In genomic region chr13:114128348-114128623, GRCh38 we compare ENCODE assay signal across 11 cellular contexts. TPM values are rescaled to one million over a fixed set of nuclear protein-coding genes. Genes with fewer than 3 reads are reported as not detected.
A peak's percentile ranks its signal among the peaks of the same experiment; 100 is the strongest.
DNase-seq lines count a peak whose midpoint lies in the region; ATAC-seq, FAIRE-seq and TF ChIP-seq lines count a peak whose summit lies in the region.
"Had no signal": no experiment of that assay in that cellular context is flagged by ENCODE, and none has a peak within 500 bp of the region (broad histone marks: within the 10 kb centered on the region; RNA-seq: fewer than 3 reads in every experiment).

No MANE protein-coding gene starts in this region.

- H3K4me3 Mint-ChIP-seq in astrocyte (ENCODE audit: unreplicated experiment): peak overlapping the region; percentile 57

- no peak for TF ChIP-seq CTCF in heart left ventricle (IDR thresholded peaks at IDR 0.05)
- TF ChIP-seq CTCF in astrocyte (IDR thresholded peaks at IDR 0.05; ENCODE audit: insufficient read depth, low read depth, low read length): no peak
- no peak for TF ChIP-seq CTCF in upper lobe of right lung (IDR thresholded peaks at IDR 0.05)

- peak overlapping the region; percentile 100 for H3K4me2 ChIP-seq in astrocyte (ENCODE audit: low read length)

- intact Hi-C loops in heart left ventricle (cut with DNase I) (loop anchor here in 1 of 10 donors (2.0 kb wide), 1 partner anchor 63 kb away; no protein-coding TSS in a partner anchor), right cardiac atrium (cut with DNase I) (loop anchor here in 1 of 4 donors (10.0 kb wide), 1 partner anchor 63 kb away; no protein-coding TSS in a partner anchor), upper lobe of right lung (cut with DNase I) (no loop called here)

- H3K9me3 Mint-ChIP-seq in astrocyte (ENCODE audit: unreplicated experiment): no peaks in the 10 kb centered on the region

- peaks cover 87% of the 10 kb centered on the region for H3K79me2 ChIP-seq in astrocyte (ENCODE audit: insufficient read depth, low read length)

- no peaks in the 10 kb centered on the region for H3K27me3 Mint-ChIP-seq in astrocyte (ENCODE audit: low read depth, unreplicated experiment)

- DNase-seq in heart left ventricle (no peak), right cardiac atrium (no peak), astrocyte (ENCODE audit: low read depth) (no peak), upper lobe of right lung (no peak), SW 1271 (lab: John Stamatoyannopoulos, UW) (no peak), putamen (ENCODE audit: low spot score) (no peak), caudate nucleus (lab: John Stamatoyannopoulos, UW) (no peak)
- DNase-seq: Caco-2, NCI-H1694 treated with DMSO at 0.1 percent for 48 hours had no signal

- H3K27me3 ChIP-seq in heart left ventricle (no peaks in the 10 kb centered on the region), right cardiac atrium (ENCODE audit: control insufficient read depth, insufficient read depth) (no peaks in the 10 kb centered on the region), astrocyte (ENCODE audit: insufficient read depth, low read length) (no peaks in the 10 kb centered on the region), mononuclear cell (ENCODE audit: insufficient read depth, low read length) (no peaks in the 10 kb centered on the region), upper lobe of right lung (no peaks in the 10 kb centered on the region)

- H3K4me1 ChIP-seq in heart left ventricle (peaks cover 0 to 76% (median 44%) of the 10 kb centered on the region in 12 donors), right cardiac atrium (ENCODE audit: control insufficient read depth, insufficient read depth, low read length) (peaks cover 16% of the 10 kb centered on the region), astrocyte (ENCODE audit: insufficient read depth, low read length) (peaks cover 57% of the 10 kb centered on the region), mononuclear cell (ENCODE audit: insufficient read depth, low read length) (peaks cover 73% of the 10 kb centered on the region), upper lobe of right lung (peaks cover 58% of the 10 kb centered on the region)

- H3K27ac Mint-ChIP-seq in astrocyte (ENCODE audit: unreplicated experiment): peak overlapping the region; percentile 94

- peaks cover 63% of the 10 kb centered on the region for H4K20me1 ChIP-seq in astrocyte (ENCODE audit: insufficient read depth, low read length)

- 51 to 68% (median 57%) methylated on average over 5 of the region's 5 CpGs for WGBS in heart left ventricle, 4 donors
- 70% methylated on average over 5 of the region's 5 CpGs for WGBS in right cardiac atrium

- H3K9ac ChIP-seq in astrocyte (ENCODE audit: low read length): peak overlapping the region; percentile 98

- H3K9me3 ChIP-seq in heart left ventricle (no peaks in the 10 kb centered on the region), right cardiac atrium (ENCODE audit: control insufficient read depth, low read length) (no peaks in the 10 kb centered on the region), astrocyte (ENCODE audit: insufficient read depth, low read depth, low read length) (no peaks in the 10 kb centered on the region), mononuclear cell (ENCODE audit: low read depth, low read length) (no peaks in the 10 kb centered on the region), upper lobe of right lung (no peaks in the 10 kb centered on the region)
- H3K9me3 ChIP-seq: Caco-2 had no signal

- peaks cover 10% of the 10 kb centered on the region for H3K36me3 Mint-ChIP-seq in astrocyte (ENCODE audit: low read depth, unreplicated experiment)

- peaks cover 0 to 4% (median 0%) of the 10 kb centered on the region in 9 donors for H3K36me3 ChIP-seq in heart left ventricle
- H3K36me3 ChIP-seq in astrocyte (ENCODE audit: insufficient read depth, low read length): no peaks in the 10 kb centered on the region
- no peaks in the 10 kb centered on the region for H3K36me3 ChIP-seq in upper lobe of right lung

- peak overlapping the region in 10 of 12 donors; percentile 8 to 93 (median 34) for H3K4me3 ChIP-seq in heart left ventricle
- no peak overlapping the region for H3K4me3 ChIP-seq in right cardiac atrium (ENCODE audit: low read length)
- H3K4me3 ChIP-seq in astrocyte (ENCODE audit: insufficient read depth, low read depth, low read length): peak overlapping the region; percentile 99
- H3K4me3 ChIP-seq in mononuclear cell (ENCODE audit: low read length): peak overlapping the region; percentile 21
- peak overlapping the region; percentile 29 for H3K4me3 ChIP-seq in upper lobe of right lung

- no peak for ATAC-seq in heart left ventricle
- ATAC-seq in right cardiac atrium: no peak
- no peak for ATAC-seq in upper lobe of right lung

- no peak for TF ChIP-seq POLR2A in heart left ventricle (IDR thresholded peaks at IDR 0.05)

- H3K27ac ChIP-seq in heart left ventricle (peak overlapping the region in 11 of 12 donors; percentile 47 to 94 (median 71)), right cardiac atrium (ENCODE audit: low read length) (no peak overlapping the region), astrocyte (ENCODE audit: low read depth, low read length) (peak overlapping the region; percentile 98), upper lobe of right lung (peak overlapping the region; percentile 81), caudate nucleus (ENCODE audit: low read depth, low read length) (no peak overlapping the region)

- FAIRE-seq in astrocyte (lab: Jason Lieb, UNC): no peak

- H2AFZ ChIP-seq in astrocyte (ENCODE audit: low read depth, low read length): no peak overlapping the region

- peaks cover 48% of the 10 kb centered on the region for H3K4me1 Mint-ChIP-seq in astrocyte (ENCODE audit: low read depth, unreplicated experiment)

RNA-seq across cellular contexts. Expression of gene RASA3, which starts 4.1 kb away (rescaled TPM):
- 10 to 100 TPM in 5 of 9 donors, 1 to 10 TPM in 4; 7.2 to 24.2 (median 10.5) TPM for total RNA-seq in heart left ventricle
- polyA plus RNA-seq in heart left ventricle: 1 to 10 TPM; 4.8 to 9.0 TPM
- 10 to 100 TPM in 3 of 4 donors, 1 to 10 TPM in 1; 9.4 to 15.5 (median 11.8) TPM for total RNA-seq in right cardiac atrium
- 7.4 TPM for polyA plus RNA-seq in right cardiac atrium
- 41.1 and 41.4 TPM in 2 replicates for total RNA-seq in astrocyte
- 78.9 TPM for total RNA-seq in mononuclear cell
- 17.3 TPM for total RNA-seq in upper lobe of right lung

RNA-seq across cellular contexts. Expression of gene CFAP97D2, which starts 50.8 kb away (rescaled TPM):
- total RNA-seq in heart left ventricle (not detected), right cardiac atrium (not detected), astrocyte (not detected in 2 replicates), mononuclear cell (0.94 TPM), upper lobe of right lung (not detected)
- polyA plus RNA-seq in heart left ventricle (not detected), right cardiac atrium (not detected)
- total RNA-seq: Caco-2, dermis blood vessel endothelial cell had no signal

Comparison
In these comparisons a context has a peak if more than half of its experiments do, and no peak if none do; other contexts are left out.
1. H3K27ac ChIP-seq: peak in heart left ventricle (11 of 12), astrocyte (single experiment) and upper lobe of right lung (single experiment); none in right cardiac atrium (single experiment) and caudate nucleus (single experiment).